Comparison of ENCODE assay signal across 10 cellular contexts in genomic region chr5:142059304-142059940, GRCh38. TPM values are rescaled to one million over a fixed set of nuclear protein-coding genes. Genes with fewer than 3 reads are reported as not detected.
DNase-seq lines count a peak whose midpoint lies in the region; ATAC-seq and TF ChIP-seq lines count a peak whose summit lies in the region.
"Had no signal": no experiment of that assay in that cellular context is flagged by ENCODE, and none has a peak within 500 bp of the region (broad histone marks: within the 10 kb centered on the region; RNA-seq: fewer than 3 reads in every experiment).

No MANE protein-coding gene starts in this region.

- DNase-seq in Right ventricle myocardium inferior (ENCODE audit: missing footprints) = no peak
- no peak for DNase-seq in cardiac septum (ENCODE audit: low spot score)
- DNase-seq in adrenal gland = peak in 6 of 7 donors; percentile 63 to 81 (median 72)
- no peak for DNase-seq in left ventricle myocardium superior
- no peak for DNase-seq in thyroid gland
- DNase-seq in hippocampal formation (lab: John Stamatoyannopoulos, UW) = no peak
- DNase-seq: spleen, T-helper 1 cell had no signal

- WGBS in adrenal gland, 4 donors = 64 to 84% (median 73%) methylated on average over 1 of the region's 1 CpG
- WGBS in thyroid gland, 2 donors = 84 to 88% methylated on average over 1 of the region's 1 CpG

- TF ChIP-seq POLR2A in adrenal gland (IDR thresholded peaks at IDR 0.05) (no peak), thyroid gland (IDR thresholded peaks at IDR 0.05) (no peak)

- H3K4me1 ChIP-seq in adrenal gland (replicated peaks in 1 of 2) (peaks cover 6 to 24% of the 10 kb centered on the region in 2 donors), thyroid gland (peaks cover 12 to 16% of the 10 kb centered on the region in 2 donors)

- H3K36me3 ChIP-seq in adrenal gland (replicated peaks in 1 of 2) = no peaks in the 10 kb centered on the region
- H3K36me3 ChIP-seq in thyroid gland = no peaks in the 10 kb centered on the region
- H3K36me3 ChIP-seq: spleen had no signal

- peak in 5 of 6 experiments; percentile 25 to 49 (median 39) for TF ChIP-seq CTCF in adrenal gland (IDR thresholded peaks at IDR 0.05)
- TF ChIP-seq CTCF in thyroid gland (IDR thresholded peaks at IDR 0.05) = no peak

- no peak overlapping the region for H3K27ac ChIP-seq in adrenal gland
- no peak overlapping the region for H3K27ac ChIP-seq in thyroid gland
- H3K27ac ChIP-seq: spleen had no signal

- ATAC-seq in Right ventricle myocardium inferior (peak; percentile 57), left ventricle myocardium superior (peak; percentile 73), HG03108 (IDR thresholded peaks at IDR 0.05; ENCODE audit: unreplicated experiment) (no peak), HG02798 (IDR thresholded peaks at IDR 0.05; ENCODE audit: poor library complexity, unreplicated experiment) (no peak)

- no peaks in the 10 kb centered on the region for H3K9me3 ChIP-seq in adrenal gland (replicated peaks in 1 of 3)
- H3K9me3 ChIP-seq in thyroid gland = no peaks in the 10 kb centered on the region
- H3K9me3 ChIP-seq: spleen had no signal

- H3K27me3 ChIP-seq in adrenal gland = no peaks in the 10 kb centered on the region
- H3K27me3 ChIP-seq in thyroid gland = no peaks in the 10 kb centered on the region
- H3K27me3 ChIP-seq: spleen had no signal

- intact Hi-C loops in Right ventricle myocardium inferior (cut with DNase I) = no loop called here
- intact Hi-C loops in cardiac septum (cut with DNase I) = no loop called here
- intact Hi-C loops in adrenal gland (cut with DNase I) = no loop called here
- intact Hi-C loops in left ventricle myocardium superior (cut with micrococcal nuclease) = no loop called here
- intact Hi-C loops in thyroid gland (cut with DNase I) = no loop called here

- H3K4me3 ChIP-seq in adrenal gland (no peak overlapping the region), thyroid gland (replicated peaks in 1 of 3) (no peak overlapping the region)
- H3K4me3 ChIP-seq: spleen had no signal

RNA-seq across cellular contexts. Expression of gene GNPDA1, which starts 46.6 kb away (rescaled TPM):
- total RNA-seq in Right ventricle myocardium inferior = 25.2 TPM
- total RNA-seq in cardiac septum = 17.3 TPM
- 10 to 100 TPM; 23.3 to 92.5 (median 58.7) TPM for total RNA-seq in adrenal gland
- polyA plus RNA-seq in adrenal gland = 10 to 100 TPM; 28.5 to 92.8 (median 40.5) TPM
- total RNA-seq in left ventricle myocardium superior = 20.2 TPM
- 10 to 100 TPM; 28.8 to 56.3 (median 45.8) TPM for total RNA-seq in thyroid gland

RNA-seq across cellular contexts. Expression of gene NDFIP1, which starts 49.2 kb away (rescaled TPM):
- total RNA-seq in Right ventricle myocardium inferior (51.9 TPM), cardiac septum (58.8 TPM), adrenal gland (100 to 1,000 TPM in 3 of 8 donors, 10 to 100 TPM in 5; 70.6 to 313 (median 90.6) TPM), left ventricle myocardium superior (54.3 TPM), thyroid gland (100 to 1,000 TPM; 185 to 351 (median 297) TPM)
- polyA plus RNA-seq in adrenal gland = 100 to 1,000 TPM in 1 of 3 donors, 10 to 100 TPM in 2; 26.7 to 121 (median 31.5) TPM

Comparison
In these comparisons a context has a peak if more than half of its experiments do, and no peak if none do; other contexts are left out.
1. ATAC-seq: peak in Right ventricle myocardium inferior (single experiment) and left ventricle myocardium superior (single experiment); none in HG03108 (single experiment) and HG02798 (single experiment).
2. DNase-seq: peak in adrenal gland (6 of 7); none in Right ventricle myocardium inferior (single experiment), cardiac septum (single experiment), left ventricle myocardium superior (single experiment), thyroid gland (0 of 2) and hippocampal formation (0 of 2).
3. CTCF ChIP-seq: peak in adrenal gland (5 of 6); none in thyroid gland (0 of 6).